ENCODE assay signal across 10 cellular contexts in the genomic region with DNA sequence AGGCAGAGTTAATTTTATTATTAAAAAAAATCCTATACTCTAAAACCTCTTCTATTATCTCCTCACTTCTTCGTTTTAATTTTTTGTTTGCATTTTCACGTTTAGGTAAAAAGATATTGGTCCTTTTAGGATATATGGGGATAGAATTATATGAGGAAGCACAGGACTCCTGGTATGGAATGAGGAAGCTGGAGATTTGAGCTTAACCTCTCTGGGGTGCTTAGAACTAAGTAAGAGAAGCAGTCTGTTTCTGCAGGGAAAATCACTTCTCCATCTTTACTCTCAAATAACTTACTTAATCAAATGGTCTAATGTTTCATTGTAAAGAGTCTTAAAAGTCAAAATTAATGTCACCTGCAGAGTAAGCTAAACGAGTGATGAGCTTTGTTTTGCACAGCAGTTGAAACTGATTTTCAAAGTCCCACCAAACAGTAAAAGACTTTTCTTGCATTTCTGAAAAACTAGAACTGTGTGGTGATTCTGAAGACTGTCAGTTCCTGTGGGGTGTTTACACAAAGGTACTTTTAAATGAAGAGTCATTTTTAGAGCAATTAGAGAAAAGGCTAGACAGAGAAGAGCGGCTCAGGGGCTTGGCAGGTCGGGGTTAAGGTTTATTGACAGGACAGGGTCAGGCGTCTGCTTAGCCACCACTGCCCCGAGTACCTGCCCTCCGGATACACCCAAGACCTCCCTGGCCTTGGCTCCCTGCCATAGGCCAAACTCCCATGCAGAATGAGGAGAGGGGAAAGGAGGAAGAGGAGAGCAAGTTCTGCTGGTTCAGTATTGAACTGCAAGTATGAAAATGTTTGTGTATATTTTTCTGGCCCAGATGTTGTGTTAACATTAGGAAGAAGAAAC. TPM values are rescaled to one million over a fixed set of nuclear protein-coding genes. Genes with fewer than 3 reads are reported as not detected.
DNase-seq lines count a peak whose midpoint lies in the region; FAIRE-seq and TF ChIP-seq lines count a peak whose summit lies in the region.
"Had no signal": no experiment of that assay in that cellular context is flagged by ENCODE, and none has a peak within 500 bp of the region (broad histone marks: within the 10 kb centered on the region; RNA-seq: fewer than 3 reads in every experiment).

No MANE protein-coding gene starts in this region.

- H3K4me1 Mint-ChIP-seq in astrocyte (ENCODE audit: low read depth, unreplicated experiment) = peaks cover 13% of the 10 kb centered on the region
- peaks cover 15% of the 10 kb centered on the region for H3K4me1 Mint-ChIP-seq in nephron
- peaks cover 28% of the 10 kb centered on the region for H3K4me1 Mint-ChIP-seq in CD14-positive monocyte

- H3K27me3 Mint-ChIP-seq in astrocyte (ENCODE audit: low read depth, unreplicated experiment) = no peaks in the 10 kb centered on the region
- no peaks in the 10 kb centered on the region for H3K27me3 Mint-ChIP-seq in nephron (ENCODE audit: low read depth)
- no peaks in the 10 kb centered on the region for H3K27me3 Mint-ChIP-seq in CD14-positive monocyte (ENCODE audit: low read depth in 3 of 3)

- peaks cover 25% of the 10 kb centered on the region for H3K4me1 ChIP-seq in Karpas-422 (ENCODE audit: low read length)
- peaks cover 11% of the 10 kb centered on the region for H3K4me1 ChIP-seq in astrocyte (ENCODE audit: insufficient read depth, low read length)

- H3K4me2 ChIP-seq in Karpas-422 (ENCODE audit: low read depth, low read length, poor library complexity, severe bottlenecking) (no peak overlapping the region), astrocyte (ENCODE audit: low read length) (peak overlapping the region; percentile 76)

- no peak for FAIRE-seq in astrocyte (lab: Jason Lieb, UNC)

- H3K9me2 ChIP-seq in Karpas-422 (replicated peaks; ENCODE audit: insufficient read depth, low read length) = no peaks in the 10 kb centered on the region

- H3K9ac ChIP-seq in Karpas-422 (ENCODE audit: low read length) (no peak overlapping the region), astrocyte (ENCODE audit: low read length) (no peak overlapping the region)

- no peaks in the 10 kb centered on the region for H3K9me3 ChIP-seq in Karpas-422 (ENCODE audit: low read length)
- H3K9me3 ChIP-seq in astrocyte (ENCODE audit: insufficient read depth, low read depth, low read length) = no peaks in the 10 kb centered on the region
- H3K9me3 ChIP-seq in WERI-Rb-1 (ENCODE audit: severe bottlenecking) = no peaks in the 10 kb centered on the region

- H3K4me3 Mint-ChIP-seq in astrocyte (ENCODE audit: unreplicated experiment) = peak overlapping the region; percentile 51
- peak overlapping the region in 2 of 3 experiments; percentile 21 to 62 for H3K4me3 Mint-ChIP-seq in nephron
- H3K4me3 Mint-ChIP-seq in CD14-positive monocyte = no peak overlapping the region

- TF ChIP-seq CTCF in astrocyte (IDR thresholded peaks at IDR 0.05; ENCODE audit: insufficient read depth, low read depth, low read length) (no peak), nephron (IDR thresholded peaks at IDR 0.05; ENCODE audit: unreplicated experiment in 3 of 3) (no peak), WERI-Rb-1 (IDR thresholded peaks at IDR 0.05; ENCODE audit: low read depth, low read length) (no peak), CD14-positive monocyte (IDR thresholded peaks at IDR 0.05) (no peak)

- no peak overlapping the region for H3K4me3 ChIP-seq in Karpas-422 (ENCODE audit: low read length)
- H3K4me3 ChIP-seq in astrocyte (ENCODE audit: insufficient read depth, low read depth, low read length) = no peak overlapping the region
- no peak overlapping the region for H3K4me3 ChIP-seq in WERI-Rb-1 (ENCODE audit: low read depth, low read length)

- H2AFZ ChIP-seq in Karpas-422 (ENCODE audit: low read length) (peak overlapping the region; percentile 21; the same call in 1 of the 2 replicates), astrocyte (ENCODE audit: low read depth, low read length) (peak overlapping the region; percentile 45)

- H3K36me3 ChIP-seq in Karpas-422 (ENCODE audit: insufficient read depth, low read length) (no peaks in the 10 kb centered on the region), astrocyte (ENCODE audit: insufficient read depth, low read length) (no peaks in the 10 kb centered on the region), WERI-Rb-1 (no peaks in the 10 kb centered on the region)

- no peaks in the 10 kb centered on the region for H3K27me3 ChIP-seq in Karpas-422 (ENCODE audit: low read length)
- H3K27me3 ChIP-seq in astrocyte (ENCODE audit: insufficient read depth, low read length) = no peaks in the 10 kb centered on the region
- H3K27me3 ChIP-seq in WERI-Rb-1 (ENCODE audit: insufficient read depth, low read depth, severe bottlenecking) = no peaks in the 10 kb centered on the region

- no peaks in the 10 kb centered on the region for H4K20me1 ChIP-seq in Karpas-422 (ENCODE audit: insufficient read depth, low read depth, low read length)
- H4K20me1 ChIP-seq in astrocyte (ENCODE audit: insufficient read depth, low read length) = no peaks in the 10 kb centered on the region

- DNase-seq in EH (ENCODE audit: low read depth) (peak; percentile 19), Karpas-422 (no peak), astrocyte (ENCODE audit: low read depth) (no peak), WERI-Rb-1 (no peak), CD14-positive monocyte (ENCODE audit: low spot score) (no peak), NCI-H2196 treated with DMSO at 0.1 percent for 48 hours (lab: John Stamatoyannopoulos, UW; ENCODE audit: unreplicated experiment) (no peak)
- DNase-seq: activated T-cell treated with anti-CD3 and anti-CD28 coated beads for 4 hours, GDM1, NCI-H187 treated with DMSO at 0.1 percent for 48 hours had no signal

- no peaks in the 10 kb centered on the region for H3K36me3 Mint-ChIP-seq in astrocyte (ENCODE audit: low read depth, unreplicated experiment)
- H3K36me3 Mint-ChIP-seq in nephron (ENCODE audit: low read depth) = no peaks in the 10 kb centered on the region
- peaks cover 0 to 5% of the 10 kb centered on the region in 2 donors for H3K36me3 Mint-ChIP-seq in CD14-positive monocyte

- H3K27ac ChIP-seq in Karpas-422 (ENCODE audit: low read length) (peak overlapping the region; percentile 67), astrocyte (ENCODE audit: low read depth, low read length) (no peak overlapping the region), WERI-Rb-1 (no peak overlapping the region)

- H3K9me3 Mint-ChIP-seq in astrocyte (ENCODE audit: unreplicated experiment) (no peaks in the 10 kb centered on the region), nephron (no peaks in the 10 kb centered on the region), CD14-positive monocyte (no peaks in the 10 kb centered on the region)

- intact Hi-C loops in CD14-positive monocyte (cut with micrococcal nuclease) = no loop called here

- H3K79me2 ChIP-seq in Karpas-422 (ENCODE audit: low read length) = no peaks in the 10 kb centered on the region
- H3K79me2 ChIP-seq in astrocyte (ENCODE audit: insufficient read depth, low read length) = no peaks in the 10 kb centered on the region

- H3K27ac Mint-ChIP-seq in astrocyte (ENCODE audit: unreplicated experiment) (peak overlapping the region; percentile 90), nephron (peak overlapping the region; percentile 5 to 87 (median 75)), CD14-positive monocyte (peak overlapping the region in 3 of 7 donors; percentile 26 to 70 (median 65))

RNA-seq across cellular contexts. Expression of a gene that starts 21.6 kb away (rescaled TPM):
- total RNA-seq in Karpas-422 (2014; rRNA removed; shearing (Covaris generic); ENCODE audit: low replicate concordance) = 4.9 and 20.7 TPM in 2 replicates
- 6.5 and 7.9 TPM in 2 replicates for total RNA-seq in astrocyte
- under 1 TPM; 0.37 to 0.41 TPM for polyA plus RNA-seq in CD14-positive monocyte

Comparison
In these comparisons a context has a peak if more than half of its experiments do, and no peak if none do; other contexts are left out.
1. H3K4me3 Mint-ChIP-seq: peak in astrocyte (single experiment) and nephron (2 of 3); none in CD14-positive monocyte (0 of 2).